14 cellular contexts compared by ENCODE assay signal in the genomic region with DNA sequence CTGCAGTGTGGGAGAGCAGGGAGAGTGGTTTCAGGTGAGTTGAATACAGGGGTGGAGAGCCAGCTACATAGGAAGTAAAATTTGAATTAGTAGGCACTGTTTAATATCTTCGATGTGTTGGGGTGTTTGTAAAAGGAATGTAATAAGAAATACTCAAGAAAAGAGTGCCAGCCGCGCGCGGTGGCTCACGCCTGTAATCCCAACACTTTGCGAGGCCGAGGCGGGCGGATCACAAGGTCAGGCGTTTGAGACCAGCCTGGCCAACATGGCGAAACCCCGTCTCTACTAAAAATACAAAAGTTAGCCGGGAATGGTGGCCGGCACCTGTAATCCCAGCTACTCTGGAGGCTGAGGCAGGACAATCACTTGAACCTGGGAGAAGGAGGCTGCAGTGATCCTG. TPM values are rescaled to one million over a fixed set of nuclear protein-coding genes. Genes with fewer than 3 reads are reported as not detected.
DNase-seq lines count a peak whose midpoint lies in the region; ATAC-seq and TF ChIP-seq lines count a peak whose summit lies in the region.
"Not testable (repeated sequence)": the region's sequence is repeated elsewhere in the genome, so short reads cannot be mapped to it uniquely, and the experiment has no call there.
"Had no signal": no experiment of that assay in that cellular context is flagged by ENCODE, and none has a peak within 500 bp of the region (broad histone marks: within the 10 kb centered on the region; RNA-seq: fewer than 3 reads in every experiment).

No MANE protein-coding gene starts in this region.

- not testable (repeated sequence) for TF ChIP-seq CTCF in DND-41 (IDR thresholded peaks at IDR 0.05; ENCODE audit: borderline replicate concordance, extremely low read depth, low read length, poor library complexity, severe bottlenecking); osteoblast (IDR thresholded peaks at IDR 0.05; ENCODE audit: extremely low read depth, low read depth, low read length); transverse colon (IDR thresholded peaks at IDR 0.05)

- H3K4me1 Mint-ChIP-seq in activated CD4-positive, alpha-beta T cell treated with anti-CD3 and anti-CD28 coated beads for 36 hours, result peaks cover 26% of the 10 kb centered on the region
- H3K4me1 Mint-ChIP-seq in activated naive CD8-positive, alpha-beta T cell (ENCODE audit: low read depth), result peaks cover 25% of the 10 kb centered on the region

- peak overlapping the region; percentile 85 for H3K4me2 ChIP-seq in DND-41 (ENCODE audit: insufficient read depth, low read length)
- H3K4me2 ChIP-seq in osteoblast (ENCODE audit: insufficient read depth, low read length), result peak overlapping the region; percentile 90

- TF ChIP-seq POLR2A in transverse colon (IDR thresholded peaks at IDR 0.05), result not testable (repeated sequence)

- in situ Hi-C loops in transverse colon (cut with MboI; ENCODE audit: low pct_ligation_motif_present in 1 of 4, low pct_unique_long_range_greater_than_20kb in 1 of 4, low sequenced_read_pairs in 3 of 4), result not testable (repeated sequence)

- H3K4me3 ChIP-seq in DND-41 (ENCODE audit: low read depth in 1 of 2, low read length in 2 of 2) (peak overlapping the region in 1 of 2 experiments; percentile 96; a peak in 2 of 4 replicates), endocrine pancreas (ENCODE audit: control insufficient read depth, insufficient read depth, low read length) (peak overlapping the region; percentile 91)
- not testable (repeated sequence) for H3K4me3 ChIP-seq in NT2/D1 (ENCODE audit: insufficient read length, low read depth); osteoblast (ENCODE audit: insufficient read depth, low read length); transverse colon

- H3K36me3 ChIP-seq in DND-41 (ENCODE audit: insufficient read depth, low read length) (peaks cover 12% of the 10 kb centered on the region), NT2/D1 (ENCODE audit: insufficient read depth, insufficient read length, low read length) (peaks cover 17% of the 10 kb centered on the region)
- not testable (repeated sequence) for H3K36me3 ChIP-seq in endocrine pancreas (ENCODE audit: control insufficient read depth, insufficient read depth, low read length); osteoblast (ENCODE audit: insufficient read depth, low read length); transverse colon

- not testable (repeated sequence) for DNase-seq in DND-41; NT2/D1 (ENCODE audit: low read depth, low spot score); activated CD4-positive, alpha-beta T cell treated with anti-CD3 and anti-CD28 coated beads for 36 hours; osteoblast (ENCODE audit: insufficient read length, low spot score, missing footprints); transverse colon
- DNase-seq in mesenteric fat pad (ENCODE audit: low spot score), result peak; percentile 22

- not testable (repeated sequence) for H3K9me3 ChIP-seq in DND-41 (ENCODE audit: insufficient read depth, low read length, severe bottlenecking); NT2/D1 (ENCODE audit: insufficient read depth, low read length); endocrine pancreas (ENCODE audit: control insufficient read depth, low read length); osteoblast (ENCODE audit: low read depth, low read length); transverse colon

- not testable (repeated sequence) for ATAC-seq in DND-41 (ENCODE audit: insufficient read depth, low read depth); activated CD4-positive, alpha-beta T cell treated with anti-CD3 and anti-CD28 coated beads for 36 hours

- not testable (repeated sequence) for H3K9me3 Mint-ChIP-seq in activated CD4-positive, alpha-beta T cell treated with anti-CD3 and anti-CD28 coated beads for 36 hours (ENCODE audit: low read depth); activated naive CD8-positive, alpha-beta T cell (ENCODE audit: low read depth)

- H3K27me3 Mint-ChIP-seq in activated CD4-positive, alpha-beta T cell treated with anti-CD3 and anti-CD28 coated beads for 36 hours; activated naive CD8-positive, alpha-beta T cell: not testable (repeated sequence)

- not testable (repeated sequence) for H3K27ac ChIP-seq in DND-41 (ENCODE audit: low read length); osteoblast (ENCODE audit: low read depth, low read length)
- peak overlapping the region in 3 of 4 donors; percentile 90 to 94 (median 93) for H3K27ac ChIP-seq in transverse colon

- H3K79me2 ChIP-seq in DND-41 (ENCODE audit: insufficient read depth, low read length) (peaks cover 25% of the 10 kb centered on the region), osteoblast (ENCODE audit: insufficient read depth, low read length) (peaks cover 17% of the 10 kb centered on the region)

- H3K27ac Mint-ChIP-seq in activated CD4-positive, alpha-beta T cell treated with anti-CD3 and anti-CD28 coated beads for 36 hours; activated naive CD8-positive, alpha-beta T cell: not testable (repeated sequence)

- CTCF ChIA-PET in activated CD4-positive, alpha-beta T cell treated with anti-CD3 and anti-CD28 coated beads for 36 hours (lab: Charles Lee), result interaction anchor here (0.8 to 3.2 kb wide), 3 partner anchors 10 to 87 kb away, joined by 3 to 14 read pairs (median 5); no protein-coding TSS in a partner anchor

- not testable (repeated sequence) for H3K27me3 ChIP-seq in DND-41 (ENCODE audit: insufficient read depth, low read length, poor library complexity); NT2/D1 (ENCODE audit: insufficient read depth, insufficient read length); endocrine pancreas (ENCODE audit: control insufficient read depth, insufficient read depth, low read length); osteoblast (ENCODE audit: insufficient read depth, low read length); transverse colon

- peak overlapping the region; percentile 98 for H3K4me3 Mint-ChIP-seq in activated CD4-positive, alpha-beta T cell treated with anti-CD3 and anti-CD28 coated beads for 36 hours
- peak overlapping the region; percentile 97 for H3K4me3 Mint-ChIP-seq in activated naive CD8-positive, alpha-beta T cell

- H3K4me1 ChIP-seq in DND-41 (ENCODE audit: insufficient read depth, low read length) (peaks cover 28% of the 10 kb centered on the region), osteoblast (ENCODE audit: insufficient read depth, low read length) (peaks cover 15% of the 10 kb centered on the region), transverse colon (peaks cover 7 to 24% (median 19%) of the 10 kb centered on the region in 4 donors)
- H3K4me1 ChIP-seq in NT2/D1 (ENCODE audit: insufficient read depth, insufficient read length); endocrine pancreas (ENCODE audit: control insufficient read depth, insufficient read depth, low read length): not testable (repeated sequence)

- peak overlapping the region; percentile 85; the same call in 1 of the 2 replicates for H3K9ac ChIP-seq in DND-41 (ENCODE audit: low read depth, low read length)
- H3K9ac ChIP-seq in NT2/D1 (ENCODE audit: insufficient read length, low read depth), result peak overlapping the region; percentile 96
- not testable (repeated sequence) for H3K9ac ChIP-seq in endocrine pancreas (ENCODE audit: control insufficient read depth, insufficient read depth, low read length)

- intact Hi-C loops in activated CD4-positive, alpha-beta T cell treated with anti-CD3 and anti-CD28 coated beads for 36 hours (cut with DNase I, micrococcal nuclease), result loop anchor here (5.0 kb wide), 3 partner anchors 293 to 1832 kb away; a partner anchor contains a TSS
- intact Hi-C loops in transverse colon (cut with DNase I; ENCODE audit: low total_unique reads), result not testable (repeated sequence)

- H2AFZ ChIP-seq in DND-41 (ENCODE audit: low read depth, low read length) (peak overlapping the region; percentile 82), osteoblast (ENCODE audit: low read length) (peak overlapping the region; percentile 98)

- H3K36me3 Mint-ChIP-seq in activated CD4-positive, alpha-beta T cell treated with anti-CD3 and anti-CD28 coated beads for 36 hours (ENCODE audit: low read depth), result peaks cover 15% of the 10 kb centered on the region
- H3K36me3 Mint-ChIP-seq in activated naive CD8-positive, alpha-beta T cell, result not testable (repeated sequence)

- POLR2A ChIA-PET in activated CD4-positive, alpha-beta T cell treated with anti-CD3 and anti-CD28 coated beads for 36 hours (lab: Charles Lee), result not testable (repeated sequence)

- H4K20me1 ChIP-seq in DND-41 (ENCODE audit: insufficient read depth, low read length); osteoblast (ENCODE audit: insufficient read depth, low read length): not testable (repeated sequence)

- WGBS in transverse colon (ENCODE audit: low coverage in 1 of 2), 2 donors, result 93 to 98% methylated on average over 15 of the region's 15 CpGs

- not testable (repeated sequence) for TF ChIP-seq EP300 in transverse colon (IDR thresholded peaks at IDR 0.05; ENCODE audit: low read depth)

RNA-seq across cellular contexts. Expression of a gene that starts 1.3 kb away (rescaled TPM):
- total RNA-seq in activated CD4-positive, alpha-beta T cell treated with anti-CD3 and anti-CD28 coated beads for 36 hours, result 10 to 100 TPM; 14.6 to 25.3 TPM
- total RNA-seq in mesenteric fat pad (16.2 TPM), osteoblast (21.7 and 28.3 TPM in 2 replicates), transverse colon (10 to 100 TPM in 3 of 4 donors, 1 to 10 TPM in 1; 8.8 to 22.0 (median 14.4) TPM)

RNA-seq across cellular contexts. Expression of a gene that starts 22.6 kb away (rescaled TPM):
- total RNA-seq in activated CD4-positive, alpha-beta T cell treated with anti-CD3 and anti-CD28 coated beads for 36 hours, result not detected
- total RNA-seq in mesenteric fat pad, result not detected
- total RNA-seq in osteoblast, result not detected in 2 replicates
- not detected for total RNA-seq in transverse colon
- total RNA-seq: cardiac septum, H4, heart right ventricle, lung, occipital lobe, Peyer's patch had no signal

RNA-seq across cellular contexts. Expression of a gene that starts 40.6 kb away (rescaled TPM):
- 10 to 100 TPM; 65.6 to 74.3 TPM for total RNA-seq in activated CD4-positive, alpha-beta T cell treated with anti-CD3 and anti-CD28 coated beads for 36 hours
- total RNA-seq in mesenteric fat pad, result 18.2 TPM
- total RNA-seq in osteoblast, result 3.5 and 4.0 TPM in 2 replicates
- 10 to 100 TPM in 1 of 4 donors, 1 to 10 TPM in 3; 3.7 to 10.3 (median 5.6) TPM for total RNA-seq in transverse colon

RNA-seq across cellular contexts. Expression of a gene that starts 40.7 kb away (rescaled TPM):
- total RNA-seq in activated CD4-positive, alpha-beta T cell treated with anti-CD3 and anti-CD28 coated beads for 36 hours, result 1 to 10 TPM; 3.3 to 3.8 TPM
- total RNA-seq in mesenteric fat pad (3.8 TPM), osteoblast (5.0 and 6.2 TPM in 2 replicates), transverse colon (10 to 100 TPM in 1 of 4 donors, 1 to 10 TPM in 3; 2.4 to 11.2 (median 6.0) TPM)
